Comparison of ENCODE assay signal across 11 cellular contexts in genomic region chr10:5945203-5945534, GRCh38. TPM values are rescaled to one million over a fixed set of nuclear protein-coding genes. Genes with fewer than 3 reads are reported as not detected.
DNase-seq lines count a peak whose midpoint lies in the region; ATAC-seq and TF ChIP-seq lines count a peak whose summit lies in the region.
"Had no signal": no experiment of that assay in that cellular context is flagged by ENCODE, and none has a peak within 500 bp of the region (broad histone marks: within the 10 kb centered on the region; RNA-seq: fewer than 3 reads in every experiment).

No MANE protein-coding gene starts in this region.

- peak overlapping the region; percentile 88 for H2AFZ ChIP-seq in osteoblast (ENCODE audit: low read length)

- H3K36me3 Mint-ChIP-seq in T-helper 17 cell (ENCODE audit: low read depth): no peaks in the 10 kb centered on the region

- ATAC-seq in left ventricle myocardium superior (no peak), T-helper 17 cell (no peak)

- H3K4me3 Mint-ChIP-seq in T-helper 17 cell: no peak overlapping the region

- H3K4me1 ChIP-seq in right atrium auricular region (peaks cover 0 to 57% of the 10 kb centered on the region in 2 donors), esophagus muscularis mucosa (peaks cover 43 to 71% (median 65%) of the 10 kb centered on the region in 4 donors), osteoblast (ENCODE audit: insufficient read depth, low read length) (peaks cover 28% of the 10 kb centered on the region), uterus (peaks cover 6 to 19% of the 10 kb centered on the region in 2 donors)

- DNase-seq in right atrium auricular region (ENCODE audit: low spot score): no peak
- DNase-seq in left ventricle myocardium superior: no peak
- no peak for DNase-seq in esophagus muscularis mucosa (ENCODE audit: extremely low spot score)
- DNase-seq in osteoblast (ENCODE audit: insufficient read length, low spot score, missing footprints): no peak
- peak; percentile 39 to 50 for DNase-seq in uterus
- no peak for DNase-seq in T-helper 17 cell
- no peak for DNase-seq in glomerular visceral epithelial cell (ENCODE audit: extremely low spot score)
- no peak for DNase-seq in occipital lobe (lab: John Stamatoyannopoulos, UW)
- DNase-seq: ACHN, NCI-H1694 treated with DMSO at 0.1 percent for 48 hours had no signal

- WGBS in esophagus muscularis mucosa: 79% methylated on average over 7 of the region's 10 CpGs

- no peaks in the 10 kb centered on the region for H3K27me3 Mint-ChIP-seq in T-helper 17 cell

- TF ChIP-seq POLR2A in esophagus muscularis mucosa (IDR thresholded peaks at IDR 0.05; ENCODE audit: low read depth): no peak
- TF ChIP-seq POLR2A in uterus (IDR thresholded peaks at IDR 0.05): no peak

- H3K9me3 ChIP-seq in right atrium auricular region (no peaks in the 10 kb centered on the region), esophagus muscularis mucosa (no peaks in the 10 kb centered on the region), osteoblast (ENCODE audit: low read depth, low read length) (no peaks in the 10 kb centered on the region), uterus (no peaks in the 10 kb centered on the region), T-helper 17 cell (ENCODE audit: control insufficient read depth, low read length, poor library complexity, severe bottlenecking) (no peaks in the 10 kb centered on the region)

- H3K4me3 ChIP-seq in right atrium auricular region (peak overlapping the region; percentile 6 to 40), esophagus muscularis mucosa (peak overlapping the region; percentile 27 to 48 (median 44)), osteoblast (ENCODE audit: insufficient read depth, low read length) (peak overlapping the region; percentile 56), uterus (peak overlapping the region; percentile 7 to 29)
- H3K4me3 ChIP-seq: cardiac muscle cell had no signal

- no peak for TF ChIP-seq EP300 in esophagus muscularis mucosa (IDR thresholded peaks at IDR 0.05)

- no peaks in the 10 kb centered on the region for H3K79me2 ChIP-seq in osteoblast (ENCODE audit: insufficient read depth, low read length)

- H3K27ac Mint-ChIP-seq in T-helper 17 cell: no peak overlapping the region

- H3K4me2 ChIP-seq in osteoblast (ENCODE audit: insufficient read depth, low read length): peak overlapping the region; percentile 68

- H3K27ac ChIP-seq in right atrium auricular region: peak overlapping the region; percentile 85 to 87
- H3K27ac ChIP-seq in esophagus muscularis mucosa (replicated peaks in 1 of 4): peak overlapping the region; percentile 76 to 84 (median 82)
- H3K27ac ChIP-seq in osteoblast (ENCODE audit: low read depth, low read length): peak overlapping the region; percentile 99
- peak overlapping the region; percentile 96 to 98 for H3K27ac ChIP-seq in uterus
- H3K27ac ChIP-seq: cardiac muscle cell had no signal

- intact Hi-C loops in left ventricle myocardium superior (cut with micrococcal nuclease) (no loop called here), esophagus muscularis mucosa (cut with DNase I) (loop anchor here (5.0 kb wide), 1 partner anchor 142 kb away; the partner anchor contains the start of gene RBM17), uterus (cut with DNase I; ENCODE audit: low total_unique reads) (no loop called here)

- no peaks in the 10 kb centered on the region for H3K27me3 ChIP-seq in right atrium auricular region
- H3K27me3 ChIP-seq in esophagus muscularis mucosa: peaks cover 0 to 10% (median 0%) of the 10 kb centered on the region in 4 donors
- no peaks in the 10 kb centered on the region for H3K27me3 ChIP-seq in osteoblast (ENCODE audit: insufficient read depth, low read length)
- no peaks in the 10 kb centered on the region for H3K27me3 ChIP-seq in uterus
- H3K27me3 ChIP-seq: cardiac muscle cell had no signal

- H3K36me3 ChIP-seq in right atrium auricular region (no peaks in the 10 kb centered on the region), esophagus muscularis mucosa (no peaks in the 10 kb centered on the region), osteoblast (ENCODE audit: insufficient read depth, low read length) (no peaks in the 10 kb centered on the region), uterus (no peaks in the 10 kb centered on the region)
- H3K36me3 ChIP-seq: cardiac muscle cell had no signal

- peaks cover 17% of the 10 kb centered on the region for H3K4me1 Mint-ChIP-seq in T-helper 17 cell

- no peaks in the 10 kb centered on the region for H4K20me1 ChIP-seq in osteoblast (ENCODE audit: insufficient read depth, low read length)

- no peak for TF ChIP-seq CTCF in right atrium auricular region (IDR thresholded peaks at IDR 0.05)
- TF ChIP-seq CTCF in esophagus muscularis mucosa (IDR thresholded peaks at IDR 0.05): no peak
- no peak for TF ChIP-seq CTCF in osteoblast (IDR thresholded peaks at IDR 0.05; ENCODE audit: extremely low read depth, low read depth, low read length)
- no peak for TF ChIP-seq CTCF in uterus (IDR thresholded peaks at IDR 0.05)

RNA-seq across cellular contexts. Expression of gene IL15RA, which starts 32.2 kb away (rescaled TPM):
- total RNA-seq in right atrium auricular region (10 to 100 TPM in 1 of 2 donors, 1 to 10 TPM in 1; 9.6 to 30.5 TPM), left ventricle myocardium superior (7.0 TPM), esophagus muscularis mucosa (10 to 100 TPM; 19.5 to 30.1 (median 24.2) TPM), osteoblast (1.1 and 1.2 TPM in 2 replicates), uterus (10 to 100 TPM in 3 of 4 donors, 1 to 10 TPM in 1; 1.6 to 42.5 (median 31.9) TPM), T-helper 17 cell (10 to 100 TPM; 12.6 to 13.0 TPM), occipital lobe (not detected)

RNA-seq across cellular contexts. Expression of gene FBH1, which starts 55.1 kb away (rescaled TPM):
- total RNA-seq in right atrium auricular region (10 to 100 TPM; 68.7 to 93.4 TPM), left ventricle myocardium superior (78.7 TPM), esophagus muscularis mucosa (10 to 100 TPM; 90.3 to 93.0 (median 92.3) TPM), osteoblast (80.2 and 93.7 TPM in 2 replicates), uterus (100 to 1,000 TPM in 2 of 4 donors, 10 to 100 TPM in 2; 55.0 to 119 (median 85.8) TPM), T-helper 17 cell (10 to 100 TPM; 51.6 to 69.0 TPM), occipital lobe (39.8 TPM)

RNA-seq across cellular contexts. Expression of gene ANKRD16, which starts 55.5 kb away (rescaled TPM):
- total RNA-seq in right atrium auricular region: 1 to 10 TPM; 1.9 to 3.5 TPM
- 3.8 TPM for total RNA-seq in left ventricle myocardium superior
- 1 to 10 TPM; 5.1 to 9.0 (median 5.9) TPM for total RNA-seq in esophagus muscularis mucosa
- total RNA-seq in osteoblast: 7.2 and 9.4 TPM in 2 replicates
- 10 to 100 TPM; 11.9 to 28.4 (median 17.8) TPM for total RNA-seq in uterus
- total RNA-seq in T-helper 17 cell: 1 to 10 TPM; 3.2 to 4.0 TPM
- 10.5 TPM for total RNA-seq in occipital lobe

Comparison
In these comparisons a context has a peak if more than half of its experiments do, and no peak if none do; other contexts are left out.
1. DNase-seq: peak in uterus (2 of 2); none in right atrium auricular region (single experiment), left ventricle myocardium superior (single experiment), esophagus muscularis mucosa (single experiment), osteoblast (single experiment), T-helper 17 cell (0 of 3), glomerular visceral epithelial cell (single experiment) and occipital lobe (single experiment).
2. Peak in every context shown above with its lines, with median percentiles within 50 percentile points of each other: H3K27ac ChIP-seq and H3K4me3 ChIP-seq.